15 cellular contexts compared by ENCODE assay signal in genomic region chr5:149323235-149324205, GRCh38. TPM values are rescaled to one million over a fixed set of nuclear protein-coding genes. Genes with fewer than 3 reads are reported as not detected.
A peak's percentile ranks its signal among the peaks of the same experiment; 100 is the strongest.
DNase-seq lines count a peak whose midpoint lies in the region; ATAC-seq and TF ChIP-seq lines count a peak whose summit lies in the region.
"Had no signal": no experiment of that assay in that cellular context is flagged by ENCODE, and none has a peak within 500 bp of the region (broad histone marks: within the 10 kb centered on the region; RNA-seq: fewer than 3 reads in every experiment).

No MANE protein-coding gene starts in this region.

- no peak for ATAC-seq in HG03159 (IDR thresholded peaks at IDR 0.05; ENCODE audit: unreplicated experiment)

- in situ Hi-C loops in GM23248 (cut with MboI): no loop called here

- no peak overlapping the region for H3K4me3 ChIP-seq in GM23248
- H3K4me3 ChIP-seq in vagina: no peak overlapping the region
- H3K4me3 ChIP-seq: colonic mucosa, Peyer's patch had no signal

- peaks cover 9% of the 10 kb centered on the region for H3K36me3 Mint-ChIP-seq in nephron progenitor cell (ENCODE audit: low read depth)

- H3K9me3 ChIP-seq in GM23248 (ENCODE audit: low read depth) (no peaks in the 10 kb centered on the region), vagina (no peaks in the 10 kb centered on the region)
- H3K9me3 ChIP-seq: colonic mucosa, Peyer's patch had no signal

- peak; percentile 59 for DNase-seq in GM23248
- no peak for DNase-seq in epithelial cell of prostate (ENCODE audit: low read depth, low spot score)
- DNase-seq in nephron progenitor cell: no peak
- DNase-seq in H4 (ENCODE audit: low spot score): no peak
- DNase-seq in vagina (ENCODE audit: extremely low spot score in 2 of 2): no peak
- DNase-seq: activated CD4-positive, alpha-beta T cell treated with anti-CD3 and anti-CD28 coated beads, Interleukin-2, amount 50 U/mL, for 48 hours; activated naive CD4-positive, alpha-beta T cell treated with anti-CD3 and anti-CD28 coated beads for 36 hours; GOT3; mammary epithelial cell; NCI-H1048; posterior cingulate gyrus had no signal

- peaks cover 47% of the 10 kb centered on the region for H3K4me1 Mint-ChIP-seq in nephron progenitor cell

- intact Hi-C loops in vagina (cut with DNase I): no loop called here

- no peak overlapping the region for H3K4me3 Mint-ChIP-seq in nephron progenitor cell
- H3K4me3 Mint-ChIP-seq: activated naive CD4-positive, alpha-beta T cell treated with anti-CD3 and anti-CD28 coated beads for 36 hours had no signal

- H3K36me3 ChIP-seq in GM23248 (ENCODE audit: low read depth) (no peaks in the 10 kb centered on the region), vagina (no peaks in the 10 kb centered on the region)
- H3K36me3 ChIP-seq: colonic mucosa, Peyer's patch had no signal

- no peaks in the 10 kb centered on the region for H4K20me1 ChIP-seq in GM23248 (ENCODE audit: insufficient read depth)

- H3K27me3 Mint-ChIP-seq in nephron progenitor cell (ENCODE audit: low read depth, poor library complexity): peaks cover 2% of the 10 kb centered on the region

- H3K27ac ChIP-seq in GM23248 (peak overlapping the region; percentile 42), epithelial cell of prostate (peak overlapping the region; percentile 89), vagina (no peak overlapping the region)
- H3K27ac ChIP-seq: colonic mucosa had no signal

- H3K79me2 ChIP-seq in GM23248 (ENCODE audit: insufficient read depth): no peaks in the 10 kb centered on the region

- no peak for TF ChIP-seq POLR2A in vagina (IDR thresholded peaks at IDR 0.05)

- H3K4me1 ChIP-seq in GM23248 (ENCODE audit: insufficient read depth) (peaks cover 19% of the 10 kb centered on the region), vagina (peaks cover 13% of the 10 kb centered on the region)

- peak overlapping the region; percentile 2 for H2AFZ ChIP-seq in GM23248

- H3F3A ChIP-seq in GM23248 (ENCODE audit: insufficient read depth): peaks cover 17% of the 10 kb centered on the region; the same call in 1 of the 2 replicates

- H3K27me3 ChIP-seq in GM23248 (replicated peaks; ENCODE audit: insufficient read depth) (no peaks in the 10 kb centered on the region), vagina (no peaks in the 10 kb centered on the region)
- H3K27me3 ChIP-seq: colonic mucosa, Peyer's patch had no signal

- no peak overlapping the region for H3K4me2 ChIP-seq in GM23248 (ENCODE audit: unreplicated experiment)

- 0 out of 2 replicates have a peak overlapping the region, but pooled peaks have one; percentile 26 for H3K9ac ChIP-seq in GM23248

- H3K9me2 ChIP-seq in GM23248 (ENCODE audit: insufficient read depth): no peaks in the 10 kb centered on the region

- 96 to 100% methylated on average over 2 of the region's 2 CpGs for WGBS in GM23248 (ENCODE audit: low coverage in 1 of 2, low lambda C conversion rate in 2 of 2, missing lambda C conversion rate in 2 of 2), 2 experiments

- TF ChIP-seq CTCF in nephron progenitor cell (IDR thresholded peaks at IDR 0.05) (no peak), vagina (IDR thresholded peaks at IDR 0.05) (no peak)

- H3K9me3 Mint-ChIP-seq in nephron progenitor cell: no peaks in the 10 kb centered on the region

- H3K27ac Mint-ChIP-seq in nephron progenitor cell: peak overlapping the region; percentile 79
- H3K27ac Mint-ChIP-seq: activated naive CD4-positive, alpha-beta T cell treated with anti-CD3 and anti-CD28 coated beads for 36 hours had no signal

RNA-seq across cellular contexts. Expression of gene GRPEL2, which starts 21.8 kb away (rescaled TPM):
- total RNA-seq in GM23248 (2014; rRNA removed; shearing (Covaris generic)): 26.3 and 27.0 TPM in 2 replicates
- polyA plus RNA-seq in GM23248 (2016; fragmentation: Nextera tagmentation; extraction: Ambion mirVana): 17.0 and 19.5 TPM in 2 replicates
- total RNA-seq in H4 (2014; rRNA removed; shearing (Covaris generic)): 17.9 and 19.9 TPM in 2 replicates
- total RNA-seq in vagina: 16.9 TPM

RNA-seq across cellular contexts. Expression of gene PCYOX1L, which starts 34.3 kb away (rescaled TPM):
- 10.7 and 12.6 TPM in 2 replicates for total RNA-seq in GM23248 (2014; rRNA removed; shearing (Covaris generic))
- 10.4 and 10.5 TPM in 2 replicates for polyA plus RNA-seq in GM23248 (2016; fragmentation: Nextera tagmentation; extraction: Ambion mirVana)
- total RNA-seq in H4 (2014; rRNA removed; shearing (Covaris generic)): 19.5 and 20.8 TPM in 2 replicates
- total RNA-seq in vagina: 6.4 TPM

RNA-seq across cellular contexts. Expression of gene AFAP1L1, which starts 51.9 kb away (rescaled TPM):
- 0.38 and 0.76 TPM in 2 replicates for total RNA-seq in GM23248 (2014; rRNA removed; shearing (Covaris generic))
- polyA plus RNA-seq in GM23248 (2016; fragmentation: Nextera tagmentation; extraction: Ambion mirVana): 0.90 and 1.3 TPM in 2 replicates
- total RNA-seq in H4 (2014; rRNA removed; shearing (Covaris generic)): 2.0 and 3.2 TPM in 2 replicates
- 14.7 TPM for total RNA-seq in vagina
- total RNA-seq: T-helper 2 cell treated with Interferon-gamma antibody and Interleukin-4, amounts not matched to agents 100 ng/mL and 5 ng/mL, for 36 hours had no signal

RNA-seq across cellular contexts. Expression of gene IL17B, which starts 55.6 kb away (rescaled TPM):
- total RNA-seq in GM23248 (2014; rRNA removed; shearing (Covaris generic)): not detected in 2 replicates
- 0.29 and 0.43 TPM in 2 replicates for polyA plus RNA-seq in GM23248 (2016; fragmentation: Nextera tagmentation; extraction: Ambion mirVana)
- total RNA-seq in H4 (2014; rRNA removed; shearing (Covaris generic)): 0.31 TPM in 1 of 2 replicates, not detected in the other
- 2.7 TPM for total RNA-seq in vagina
- total RNA-seq: activated naive CD4-positive, alpha-beta T cell treated with anti-CD3 and anti-CD28 coated beads for 36 hours; Peyer's patch; T-helper 2 cell treated with Interferon-gamma antibody and Interleukin-4, amounts not matched to agents 100 ng/mL and 5 ng/mL, for 36 hours had no signal
- polyA plus RNA-seq: mammary epithelial cell had no signal
